20 cellular contexts compared by ENCODE assay signal in genomic region chr16:85364323-85365040, GRCh38.
DNase-seq lines count a peak whose midpoint lies in the region; ATAC-seq and TF ChIP-seq lines count a peak whose summit lies in the region.
"Had no signal": no experiment of that assay in that cellular context is flagged by ENCODE, and none has a peak within 500 bp of the region (broad histone marks: within the 10 kb centered on the region; RNA-seq: fewer than 3 reads in every experiment).

No MANE protein-coding gene starts in this region.

- H3K9me3 ChIP-seq in smooth muscle cell (replicated peaks; ENCODE audit: low read depth) = no peaks in the 10 kb centered on the region
- H3K9me3 ChIP-seq: thoracic aorta had no signal

- H3K4me3 Mint-ChIP-seq in immature natural killer cell (no peak overlapping the region), T-cell (no peak overlapping the region)
- H3K4me3 Mint-ChIP-seq: activated T-cell treated with anti-CD3 and anti-CD28 coated beads, Interleukin-2, amount 50 U/mL, for 4 hours; dendritic cell treated with granulocyte-macrophage colony-stimulating factor and Interleukin-4, amounts not matched to agents 40 ng/mL and 50 ng/mL, for 4 days; memory B cell; naive B cell; T-helper 2 cell treated with Interferon-gamma antibody and Interleukin-4, amounts not matched to agents 5 μg/mL and 100 μg/mL, for 36 hours had no signal

- no peaks in the 10 kb centered on the region for H3K36me3 ChIP-seq in smooth muscle cell (ENCODE audit: low read depth)
- H3K36me3 ChIP-seq: thoracic aorta had no signal

- WGBS in smooth muscle cell (ENCODE audit: low lambda C conversion rate) = 76% methylated on average over 21 of the region's 21 CpGs

- CTCF ChIA-PET in T-cell (lab: Charles Lee) = no interaction called here

- H3K9me3 Mint-ChIP-seq in immature natural killer cell (no peaks in the 10 kb centered on the region), T-cell (no peaks in the 10 kb centered on the region)
- H3K9me3 Mint-ChIP-seq: activated T-cell treated with anti-CD3 and anti-CD28 coated beads, Interleukin-2, amount 50 U/mL, for 4 hours; dendritic cell treated with granulocyte-macrophage colony-stimulating factor and Interleukin-4, amounts not matched to agents 40 ng/mL and 50 ng/mL, for 4 days; memory B cell; T-helper 2 cell treated with Interferon-gamma antibody and Interleukin-4, amounts not matched to agents 5 μg/mL and 100 μg/mL, for 36 hours had no signal

- intact Hi-C loops in Right ventricle myocardium inferior (cut with DNase I) = no loop called here

- peak overlapping the region; percentile 84 for H3K27ac ChIP-seq in smooth muscle cell (ENCODE audit: low read depth)
- H3K27ac ChIP-seq: SK-N-MC, thoracic aorta had no signal

- no peak overlapping the region for H3K4me3 ChIP-seq in smooth muscle cell
- H3K4me3 ChIP-seq: SK-N-MC, thoracic aorta had no signal

- ATAC-seq in T-cell (replicated peaks in 1 of 4) = no peak
- no peak for ATAC-seq in Right ventricle myocardium inferior
- ATAC-seq in HG02970 (IDR thresholded peaks at IDR 0.05; ENCODE audit: low FRiP score, unreplicated experiment) = no peak
- ATAC-seq: activated T-cell treated with anti-CD3 and anti-CD28 coated beads, Interleukin-2, amount 50 U/mL, for 4 hours had no signal

- no peak overlapping the region for H2AFZ ChIP-seq in smooth muscle cell (ENCODE audit: low read depth)

- H3K4me1 ChIP-seq in smooth muscle cell (ENCODE audit: low read depth) = peaks cover 12% of the 10 kb centered on the region

- H3K27me3 Mint-ChIP-seq in immature natural killer cell (ENCODE audit: low read depth in 3 of 3) (peaks cover 0 to 3% (median 2%) of the 10 kb centered on the region in 3 donors), T-cell (peaks cover 0 to 11% of the 10 kb centered on the region in 2 donors)

- no peak overlapping the region for H3K4me2 ChIP-seq in smooth muscle cell

- peaks cover 38% of the 10 kb centered on the region for H3F3A ChIP-seq in smooth muscle cell (ENCODE audit: low read depth)

- H3K4me1 Mint-ChIP-seq in immature natural killer cell (no peaks in the 10 kb centered on the region), T-cell (peaks cover 0 to 1% (median 0%) of the 10 kb centered on the region in 3 donors)

- H3K27ac Mint-ChIP-seq in immature natural killer cell (no peak overlapping the region), T-cell (no peak overlapping the region)
- H3K27ac Mint-ChIP-seq: dendritic cell treated with granulocyte-macrophage colony-stimulating factor and Interleukin-4, amounts not matched to agents 40 ng/mL and 50 ng/mL, for 4 days; memory B cell; T-helper 2 cell treated with Interferon-gamma antibody and Interleukin-4, amounts not matched to agents 5 μg/mL and 100 μg/mL, for 36 hours had no signal

- no peak for TF ChIP-seq CTCF in smooth muscle cell (IDR thresholded peaks at IDR 0.05; ENCODE audit: borderline replicate concordance, insufficient read depth, poor library complexity, severe bottlenecking)

- POLR2A ChIA-PET in T-cell (lab: Charles Lee) = no interaction called here

- peak; percentile 13 for DNase-seq in ELR (ENCODE audit: low read depth)
- peak; percentile 74 for DNase-seq in amniotic epithelial cell (ENCODE audit: low read depth)
- DNase-seq in fibroblast of gingiva (ENCODE audit: low read depth) = peak; percentile 29
- DNase-seq in smooth muscle cell (lab: John Stamatoyannopoulos, UW; ENCODE audit: unreplicated experiment) = no peak
- no peak for DNase-seq in immature natural killer cell
- no peak for DNase-seq in T-cell
- DNase-seq in Right ventricle myocardium inferior (ENCODE audit: missing footprints) = no peak
- DNase-seq: activated CD8-positive, alpha-beta memory T cell treated with anti-CD3 and anti-CD28 coated beads for 24 hours; activated naive CD4-positive, alpha-beta T cell treated with anti-CD3 and anti-CD28 coated beads, Interleukin-2, amount 50 U/mL, for 16 hours; activated T-cell treated with anti-CD3 and anti-CD28 coated beads, Interleukin-2, amount 50 U/mL, for 4 hours; kidney glomerular epithelial cell; MV-4-11; naive B cell; NCI-H2227 treated with DMSO at 0.1 percent for 48 hours had no signal

- peaks cover 4% of the 10 kb centered on the region for H3K79me2 ChIP-seq in smooth muscle cell (ENCODE audit: low read depth)

- peak overlapping the region; percentile 43 for H3K9ac ChIP-seq in smooth muscle cell (ENCODE audit: low read depth)

- no peaks in the 10 kb centered on the region for H3K27me3 ChIP-seq in smooth muscle cell (ENCODE audit: low read depth)

- no peaks in the 10 kb centered on the region for H4K20me1 ChIP-seq in smooth muscle cell (ENCODE audit: low read depth)

- no peaks in the 10 kb centered on the region for H3K36me3 Mint-ChIP-seq in immature natural killer cell
- H3K36me3 Mint-ChIP-seq in T-cell = no peaks in the 10 kb centered on the region
- H3K36me3 Mint-ChIP-seq: memory B cell had no signal

Comparison
In these comparisons a context has a peak if more than half of its experiments do, and no peak if none do; other contexts are left out.
1. DNase-seq: peak in ELR (single experiment), amniotic epithelial cell (single experiment) and fibroblast of gingiva (single experiment); none in smooth muscle cell (single experiment), immature natural killer cell (0 of 3), T-cell (0 of 34) and Right ventricle myocardium inferior (single experiment).